ENCODE assay signal across 8 cellular contexts in the genomic region with DNA sequence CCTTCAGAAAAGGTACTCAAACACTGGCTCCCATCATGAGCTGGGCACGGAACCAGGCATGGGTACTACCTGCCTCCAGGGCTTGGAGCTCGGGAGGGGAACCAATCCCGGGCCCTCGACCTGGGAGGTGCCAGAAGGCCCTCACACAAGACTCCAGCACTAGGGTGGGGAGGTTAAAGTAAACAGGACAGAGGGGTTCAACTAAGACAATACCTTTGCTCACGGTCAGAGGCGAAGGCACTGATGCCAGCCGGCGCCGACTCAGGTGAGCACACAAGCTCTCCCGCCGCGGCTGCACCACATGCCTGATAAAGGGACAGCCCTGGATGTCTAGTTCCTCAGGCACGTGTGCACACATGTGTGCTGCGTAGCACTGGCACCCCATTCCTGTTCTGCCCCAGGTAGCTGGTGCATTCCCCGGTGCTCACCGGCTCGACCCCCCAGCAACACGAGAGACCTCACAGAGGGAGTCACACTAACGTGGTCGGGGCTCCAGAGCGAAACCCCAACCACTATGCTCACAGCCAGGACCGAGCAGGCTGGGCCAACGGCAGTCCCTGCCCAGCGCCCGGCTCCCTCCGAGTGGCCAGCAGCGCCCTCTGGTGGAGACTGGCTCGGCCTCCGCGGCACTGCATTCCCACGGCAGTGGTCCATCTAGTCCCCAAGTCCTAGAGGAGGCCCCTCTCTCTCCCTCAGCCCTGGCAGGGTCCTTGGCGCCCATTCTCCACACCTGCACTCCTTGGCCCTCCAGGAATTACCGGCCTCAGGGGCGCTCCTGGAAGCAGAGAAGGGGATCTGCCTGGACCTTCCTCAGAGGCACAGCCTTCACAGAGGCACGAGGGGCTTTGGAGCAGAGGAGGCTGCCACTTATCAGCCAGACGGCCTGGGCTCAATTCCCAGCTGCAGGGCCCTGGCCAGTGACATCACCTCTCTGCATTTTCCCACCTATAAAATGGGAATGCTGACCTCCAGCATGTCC. TPM values are rescaled to one million over a fixed set of nuclear protein-coding genes. Genes with fewer than 3 reads are reported as not detected.
DNase-seq lines count a peak whose midpoint lies in the region; ATAC-seq and TF ChIP-seq lines count a peak whose summit lies in the region.

No MANE protein-coding gene starts in this region.

- peak overlapping the region in 1 of 2 donors; percentile 46 for H3K9ac ChIP-seq in stomach smooth muscle (ENCODE audit: low read length in 2 of 2)

- peak overlapping the region in 4 of 7 donors; percentile 3 to 84 (median 44) for H3K27ac Mint-ChIP-seq in CD4-positive, alpha-beta memory T cell

- H3K27me3 ChIP-seq in CD4-positive, alpha-beta memory T cell (ENCODE audit: insufficient read depth, low read length): no peaks in the 10 kb centered on the region
- no peaks in the 10 kb centered on the region for H3K27me3 ChIP-seq in stomach smooth muscle (ENCODE audit: control insufficient read depth in 1 of 2, insufficient read depth in 2 of 2, low read length in 2 of 2)

- CTCF ChIA-PET in CD4-positive, alpha-beta memory T cell (lab: Charles Lee; ENCODE audit: partially characterized antibody): interaction anchor here (0.8 to 2.2 kb wide), 9 partner anchors 9 to 313 kb away, joined by 3 to 6 read pairs (median 4); no protein-coding TSS in a partner anchor
- CTCF ChIA-PET in RWPE1 (lab: Yijun Ruan, JAX): interaction anchor here (0.6 to 1.3 kb wide), 5 partner anchors 8 to 671 kb away, joined by 3 to 4 read pairs (median 3); no protein-coding TSS in a partner anchor

- no peaks in the 10 kb centered on the region for H3K9me3 Mint-ChIP-seq in CD4-positive, alpha-beta memory T cell

- intact Hi-C loops in CD4-positive, alpha-beta memory T cell (cut with micrococcal nuclease): loop anchor here (1.0 kb wide), 1 partner anchor 62 kb away; no protein-coding TSS in a partner anchor

- peaks cover 57% of the 10 kb centered on the region for H3K4me1 ChIP-seq in CD4-positive, alpha-beta memory T cell (ENCODE audit: insufficient read depth, low read length)
- peaks cover 41% of the 10 kb centered on the region for H3K4me1 ChIP-seq in stomach smooth muscle (ENCODE audit: control insufficient read depth, insufficient read depth, low read length)

- H3K4me1 Mint-ChIP-seq in CD4-positive, alpha-beta memory T cell: peaks cover 46 to 87% (median 70%) of the 10 kb centered on the region in 4 donors

- no peaks in the 10 kb centered on the region for H3K9me3 ChIP-seq in CD4-positive, alpha-beta memory T cell (ENCODE audit: control insufficient read depth in 1 of 2, low read length in 2 of 2)
- no peaks in the 10 kb centered on the region for H3K9me3 ChIP-seq in stomach smooth muscle (ENCODE audit: control insufficient read depth in 2 of 2, low read length in 2 of 2)

- POLR2A ChIA-PET in CD4-positive, alpha-beta memory T cell (lab: Charles Lee; ENCODE audit: partially characterized antibody): no interaction called here
- POLR2A ChIA-PET in RWPE1 (lab: Yijun Ruan, JAX; ENCODE audit: low non-redundant PET): no interaction called here

- peak; percentile 55 to 69 (median 55) for DNase-seq in CD4-positive, alpha-beta memory T cell
- DNase-seq in HT-29 (ENCODE audit: low spot score) (peak; percentile 80), RWPE1 (ENCODE audit: low spot score) (peak; percentile 75), fibroblast of villous mesenchyme (ENCODE audit: low read depth) (peak; percentile 54), nucleus accumbens (lab: John Stamatoyannopoulos, UW) (peak in 49 of 56 donors; percentile 17 to 88 (median 62))
- DNase-seq in activated effector memory CD4-positive, alpha-beta T cell treated with Interleukin-2 at 50 U/mL for 16 hours: peak; percentile 48

- H3K4me3 ChIP-seq in CD4-positive, alpha-beta memory T cell (ENCODE audit: low read length in 2 of 2): no peak overlapping the region
- H3K4me3 ChIP-seq in fibroblast of villous mesenchyme (ENCODE audit: low read depth, low read length) (no peak overlapping the region), stomach smooth muscle (ENCODE audit: low read length in 2 of 2) (peak overlapping the region; percentile 59 to 65)

- no peaks in the 10 kb centered on the region for H3K27me3 Mint-ChIP-seq in CD4-positive, alpha-beta memory T cell

- H3K27ac ChIP-seq in CD4-positive, alpha-beta memory T cell (ENCODE audit: low read depth, low read length): no peak overlapping the region
- H3K27ac ChIP-seq in RWPE1 (peak overlapping the region; percentile 25), stomach smooth muscle (ENCODE audit: low read length) (no peak overlapping the region)

- no peak for ATAC-seq in GM19463 (IDR thresholded peaks at IDR 0.05; ENCODE audit: unreplicated experiment)

- H3K36me3 ChIP-seq in CD4-positive, alpha-beta memory T cell (ENCODE audit: insufficient read depth, low read length): no peaks in the 10 kb centered on the region
- H3K36me3 ChIP-seq in stomach smooth muscle (ENCODE audit: control insufficient read depth in 2 of 2, insufficient read depth in 2 of 2, low read length in 2 of 2): no peaks in the 10 kb centered on the region

- H3K4me3 Mint-ChIP-seq in CD4-positive, alpha-beta memory T cell: peak overlapping the region in 2 of 8 donors; percentile 34 to 52

- H3K36me3 Mint-ChIP-seq in CD4-positive, alpha-beta memory T cell: peaks cover 5 to 22% of the 10 kb centered on the region in 2 donors

- peak; percentile 89 for TF ChIP-seq CTCF in RWPE1 (conservative IDR thresholded peaks at IDR 0.05; ENCODE audit: low read depth)
- peak; percentile 94 for TF ChIP-seq CTCF in fibroblast of villous mesenchyme (IDR thresholded peaks at IDR 0.05; ENCODE audit: insufficient read depth, low read depth, low read length)

RNA-seq across cellular contexts. Expression of gene MOB2, which starts 28.8 kb away (rescaled TPM):
- 10 to 100 TPM; 73.1 to 74.1 TPM for total RNA-seq in CD4-positive, alpha-beta memory T cell
- 10 to 100 TPM; 48.8 to 67.0 TPM for polyA plus RNA-seq in CD4-positive, alpha-beta memory T cell
- 56.6 and 67.2 TPM in 2 replicates for total RNA-seq in HT-29 (2014; rRNA removed; shearing (Covaris generic))
- total RNA-seq in fibroblast of villous mesenchyme: 16.1 and 16.8 TPM in 2 replicates

RNA-seq across cellular contexts. Expression of gene DUSP8, which starts 56.7 kb away (rescaled TPM):
- total RNA-seq in CD4-positive, alpha-beta memory T cell: 1 to 10 TPM; 5.8 TPM
- polyA plus RNA-seq in CD4-positive, alpha-beta memory T cell: 1 to 10 TPM in 1 of 2 donors, not detected in 1; 1.5 TPM
- total RNA-seq in HT-29 (2014; rRNA removed; shearing (Covaris generic)): 21.4 and 23.2 TPM in 2 replicates
- total RNA-seq in fibroblast of villous mesenchyme: 0.64 and 0.86 TPM in 2 replicates

Comparison
In these comparisons a context has a peak if more than half of its experiments do, and no peak if none do; other contexts are left out.
1. H3K4me3 ChIP-seq: peak in stomach smooth muscle (2 of 2); none in CD4-positive, alpha-beta memory T cell (0 of 2) and fibroblast of villous mesenchyme (single experiment).
2. Peak in every context shown above with its lines, with median percentiles within 50 percentile points of each other: DNase-seq.